In the genomic region with DNA sequence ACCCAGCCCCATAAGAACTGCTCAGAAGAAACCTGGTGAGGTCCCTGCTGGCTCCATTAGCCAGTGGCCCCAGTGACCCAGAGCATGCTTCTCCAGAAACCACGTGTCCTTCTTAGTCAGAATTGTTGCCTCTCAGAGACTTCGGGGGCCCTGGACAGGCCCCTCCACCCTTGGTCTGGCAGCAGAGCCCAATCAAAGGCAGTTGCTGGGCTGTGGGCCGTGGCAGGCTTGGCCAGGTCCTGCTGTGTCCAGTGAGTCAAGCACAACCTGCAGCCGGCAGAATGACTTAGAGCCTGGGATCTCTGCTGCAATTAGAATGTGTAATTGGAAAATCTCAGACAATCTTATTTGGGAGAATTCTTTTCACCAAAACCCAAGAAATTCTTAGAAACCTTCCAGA, we compare ENCODE assay signal across 16 cellular contexts.
"Had no signal": no experiment of that assay in that cellular context is flagged by ENCODE, and none has a peak within 500 bp of the region (broad histone marks: within the 10 kb centered on the region; RNA-seq: fewer than 3 reads in every experiment).

No MANE protein-coding gene starts in this region.

- H3K4me2 ChIP-seq: SK-N-SH had no signal

- H3K9me2 ChIP-seq: SK-N-SH had no signal

- H3K27ac ChIP-seq: RWPE1 had no signal

- H3K9ac ChIP-seq: SK-N-SH had no signal

- DNase-seq: KBM-7, NCI-H1092 treated with DMSO at 0.1 percent for 48 hours, NCI-H1417, NCI-H1436 treated with DMSO at 0.1 percent for 48 hours, NCI-H1694, NCI-H187 treated with DMSO at 0.1 percent for 48 hours, NCI-H2029 treated with DMSO at 0.1 percent for 48 hours, NCI-H2171 treated with DMSO at 0.1 percent for 48 hours, NCI-H2227 treated with DMSO at 0.1 percent for 48 hours, NCI-H524, NCI-H69, NCI-H774, SHP77, SK-N-SH, SW 1271 had no signal

- H3K9me3 ChIP-seq: SK-N-SH had no signal
